In the genomic region with DNA sequence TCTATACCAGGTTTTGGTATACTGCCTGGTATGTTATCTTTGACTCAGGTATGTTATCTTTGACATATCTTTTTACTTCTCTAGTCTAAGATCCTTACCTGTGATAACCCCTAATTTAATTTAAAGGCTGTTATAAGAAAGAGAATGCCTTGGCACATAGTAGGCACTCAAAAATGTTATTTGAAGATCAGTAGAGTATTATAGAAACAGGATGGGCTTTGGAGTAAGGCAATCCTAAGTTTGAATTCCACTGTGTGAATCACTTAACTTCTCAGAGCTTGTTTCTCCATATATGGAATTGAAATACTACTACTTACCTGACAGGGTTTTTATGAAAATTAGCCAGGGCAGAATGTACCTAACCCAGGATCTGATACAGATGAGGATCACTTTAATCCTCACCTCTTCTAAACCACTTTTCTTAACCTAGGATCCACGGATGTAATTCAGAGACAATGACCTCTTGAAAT, we compare ENCODE assay signal across 8 cellular contexts. TPM values are rescaled to one million over a fixed set of nuclear protein-coding genes. Genes with fewer than 3 reads are reported as not detected.
DNase-seq lines count a peak whose midpoint lies in the region; ATAC-seq lines count a peak whose summit lies in the region.

No MANE protein-coding gene starts in this region.

- H3K79me2 ChIP-seq in Karpas-422 (ENCODE audit: low read length) = peaks cover 42% of the 10 kb centered on the region

- no peaks in the 10 kb centered on the region for H4K20me1 ChIP-seq in Karpas-422 (ENCODE audit: insufficient read depth, low read depth, low read length)

- peak overlapping the region; percentile 80 for H3K4me3 ChIP-seq in Karpas-422 (ENCODE audit: low read length)
- peak overlapping the region in 1 of 2 donors; percentile 86 for H3K4me3 ChIP-seq in mucosa of rectum (ENCODE audit: low read length in 2 of 2)

- H3K27me3 ChIP-seq in Karpas-422 (ENCODE audit: low read length) (no peaks in the 10 kb centered on the region), mucosa of rectum (ENCODE audit: control insufficient read depth in 2 of 2, insufficient read depth in 2 of 2, low read length in 2 of 2) (no peaks in the 10 kb centered on the region)

- H3K9me2 ChIP-seq in Karpas-422 (replicated peaks; ENCODE audit: insufficient read depth, low read length) = no peaks in the 10 kb centered on the region

- H3K9ac ChIP-seq in Karpas-422 (ENCODE audit: low read length) (peak overlapping the region; percentile 80), mucosa of rectum (ENCODE audit: low read depth in 1 of 2, low read length in 2 of 2) (peak overlapping the region; percentile 75 to 84)

- H3K4me1 ChIP-seq in Karpas-422 (ENCODE audit: low read length) (peaks cover 37% of the 10 kb centered on the region), mucosa of rectum (ENCODE audit: control insufficient read depth in 2 of 2, insufficient read depth in 2 of 2, low read length in 2 of 2) (peaks cover 2 to 7% of the 10 kb centered on the region in 2 donors)

- H3K9me3 ChIP-seq in Karpas-422 (ENCODE audit: low read length) = no peaks in the 10 kb centered on the region
- no peaks in the 10 kb centered on the region for H3K9me3 ChIP-seq in mucosa of rectum (ENCODE audit: control insufficient read depth in 2 of 2, low read length in 2 of 2)

- H2AFZ ChIP-seq in Karpas-422 (ENCODE audit: low read length) = no peak overlapping the region; the same call in 1 of the 2 replicates

- ATAC-seq in HG03108 (IDR thresholded peaks at IDR 0.05; ENCODE audit: unreplicated experiment) = no peak
- ATAC-seq in HG03439 (IDR thresholded peaks at IDR 0.05; ENCODE audit: unreplicated experiment) = no peak

- DNase-seq in EH (ENCODE audit: low read depth) (peak; percentile 63), Karpas-422 (peak; percentile 57), amniotic epithelial cell (ENCODE audit: low read depth) (peak; percentile 40), T-helper 9 cell (no peak), SHP77 treated with DMSO at 0.1 percent for 48 hours (lab: John Stamatoyannopoulos, UW) (no peak)

- peaks cover 17% of the 10 kb centered on the region; the same call in 1 of the 2 replicates for H3K36me3 ChIP-seq in Karpas-422 (ENCODE audit: insufficient read depth, low read length)
- peaks cover 0 to 2% of the 10 kb centered on the region in 2 donors for H3K36me3 ChIP-seq in mucosa of rectum (ENCODE audit: control insufficient read depth in 2 of 2, insufficient read depth in 2 of 2, low read length in 2 of 2)

- H3K4me2 ChIP-seq in Karpas-422 (ENCODE audit: low read depth, low read length, poor library complexity, severe bottlenecking) = peak overlapping the region; percentile 91

- H3K27ac ChIP-seq in Karpas-422 (ENCODE audit: low read length) (peak overlapping the region; percentile 73), mucosa of rectum (ENCODE audit: low read depth in 2 of 2, low read length in 2 of 2) (no peak overlapping the region)

RNA-seq across cellular contexts. Expression of gene BRIP1, which starts 1.2 kb away (rescaled TPM):
- total RNA-seq in Karpas-422 (2014; rRNA removed; shearing (Covaris generic); ENCODE audit: low replicate concordance) = 8.5 and 12.6 TPM in 2 replicates

Comparison
In these comparisons a context has a peak if more than half of its experiments do, and no peak if none do; other contexts are left out.
1. DNase-seq: peak in EH (single experiment), Karpas-422 (single experiment) and amniotic epithelial cell (single experiment); none in T-helper 9 cell (single experiment) and SHP77 treated with DMSO at 0.1 percent for 48 hours (single experiment).